In genomic region chr18:3051718-3052410, GRCh38 we compare ENCODE assay signal across 11 cellular contexts. TPM values are rescaled to one million over a fixed set of nuclear protein-coding genes. Genes with fewer than 3 reads are reported as not detected.
A peak's percentile ranks its signal among the peaks of the same experiment; 100 is the strongest.
DNase-seq lines count a peak whose midpoint lies in the region; ATAC-seq and TF ChIP-seq lines count a peak whose summit lies in the region.
"Had no signal": no experiment of that assay in that cellular context is flagged by ENCODE, and none has a peak within 500 bp of the region (broad histone marks: within the 10 kb centered on the region; RNA-seq: fewer than 3 reads in every experiment).

No MANE protein-coding gene starts in this region.

- POLR2A ChIA-PET in MCF 10A (lab: Yijun Ruan, JAX): no interaction called here

- H3K4me1 Mint-ChIP-seq in MCF 10A (ENCODE audit: insufficient read depth, unreplicated experiment): peaks cover 6% of the 10 kb centered on the region

- no peaks in the 10 kb centered on the region for H3K27me3 ChIP-seq in mammary epithelial cell (ENCODE audit: insufficient read depth, low read length)
- no peaks in the 10 kb centered on the region for H3K27me3 ChIP-seq in upper lobe of right lung

- no peak overlapping the region for H3K4me3 Mint-ChIP-seq in MCF 10A (ENCODE audit: unreplicated experiment)

- dilution Hi-C loops in mammary epithelial cell (cut with HindIII; ENCODE audit: low sequenced_read_pairs): no loop called here

- H3K9me3 Mint-ChIP-seq in MCF 10A (ENCODE audit: unreplicated experiment): peaks cover 17% of the 10 kb centered on the region

- H3K9me3 ChIP-seq in mammary epithelial cell (replicated peaks; ENCODE audit: insufficient read depth, low read length): no peaks in the 10 kb centered on the region
- H3K9me3 ChIP-seq in upper lobe of right lung: no peaks in the 10 kb centered on the region

- H3K36me3 Mint-ChIP-seq in MCF 10A (ENCODE audit: insufficient read depth, unreplicated experiment): peaks cover 7% of the 10 kb centered on the region

- intact Hi-C loops in MCF 10A (cut with micrococcal nuclease) (no loop called here), mammary epithelial cell (cut with micrococcal nuclease) (no loop called here), upper lobe of right lung (cut with DNase I) (no loop called here)

- in situ Hi-C loops in mammary epithelial cell (cut with MboI; ENCODE audit: low sequenced_read_pairs in 2 of 2): no loop called here

- no peak overlapping the region for H3K4me2 ChIP-seq in mammary epithelial cell (ENCODE audit: insufficient read depth, low read depth, low read length)

- BruUV-seq in MCF 10A (replicated peaks; lab: Mats Ljungman, UMichigan) (no TSS peak), mammary epithelial cell (replicated peaks; lab: Mats Ljungman, UMichigan) (no TSS peak)

- no peak for TF ChIP-seq CTCF in MCF 10A (IDR thresholded peaks at IDR 0.05; ENCODE audit: unreplicated experiment)
- TF ChIP-seq CTCF in mammary epithelial cell (conservative IDR thresholded peaks at IDR 0.05 in 1 of 2, IDR thresholded peaks at IDR 0.05 in 1 of 2; ENCODE audit: extremely low read depth in 1 of 2, insufficient read depth in 1 of 2, low read depth in 1 of 2, low read length in 2 of 2): no peak
- TF ChIP-seq CTCF in epithelial cell of esophagus (IDR thresholded peaks at IDR 0.05; ENCODE audit: insufficient read depth, low read depth, low read length, missing control alignments): no peak
- TF ChIP-seq CTCF in upper lobe of right lung (IDR thresholded peaks at IDR 0.05): no peak

- H4K20me1 ChIP-seq in mammary epithelial cell (ENCODE audit: insufficient read depth, low read length): no peaks in the 10 kb centered on the region

- CTCF ChIA-PET in MCF 10A (lab: Yijun Ruan, JAX): no interaction called here
- CTCF ChIA-PET in mammary epithelial cell (lab: Charles Lee; ENCODE audit: low non-redundant PET): no interaction called here

- no peak overlapping the region for H3K27ac ChIP-seq in mammary epithelial cell (ENCODE audit: insufficient read depth, low read depth, low read length)
- H3K27ac ChIP-seq in upper lobe of right lung: no peak overlapping the region
- H3K27ac ChIP-seq: VCaP had no signal

- DNase-seq in MCF 10A (ENCODE audit: unreplicated experiment): peak; percentile 32
- no peak for DNase-seq in mammary epithelial cell
- DNase-seq in NCI-H748 (lab: John Stamatoyannopoulos, UW; ENCODE audit: unreplicated experiment): peak; percentile 72
- DNase-seq in epithelial cell of esophagus (ENCODE audit: low read depth): peak; percentile 47
- DNase-seq in upper lobe of right lung: no peak
- DNase-seq in HPDE6-E6E7 (ENCODE audit: extremely low spot score): no peak
- DNase-seq in NCI-H128 (lab: John Stamatoyannopoulos, UW; ENCODE audit: unreplicated experiment): no peak
- no peak for DNase-seq in stimulated activated naive CD4-positive, alpha-beta T cell (lab: John Stamatoyannopoulos, UW)
- DNase-seq: erythroblast, NCI-H526 treated with DMSO at 0.1 percent for 48 hours had no signal

- H3K79me2 ChIP-seq in mammary epithelial cell (ENCODE audit: insufficient read depth, low read length): no peaks in the 10 kb centered on the region

- H3K36me3 ChIP-seq in mammary epithelial cell (ENCODE audit: insufficient read depth, low read length) (no peaks in the 10 kb centered on the region), upper lobe of right lung (no peaks in the 10 kb centered on the region)

- no peak overlapping the region for H3K27ac Mint-ChIP-seq in MCF 10A (ENCODE audit: low read depth, unreplicated experiment)

- H3K4me3 ChIP-seq in mammary epithelial cell (replicated peaks in 1 of 3; ENCODE audit: insufficient read depth in 1 of 3, low read depth in 2 of 3, low read length in 3 of 3) (no peak overlapping the region), epithelial cell of esophagus (ENCODE audit: low read length) (no peak overlapping the region), upper lobe of right lung (no peak overlapping the region)

- peak; percentile 87 for ATAC-seq in upper lobe of right lung

- no peaks in the 10 kb centered on the region for H3K27me3 Mint-ChIP-seq in MCF 10A (ENCODE audit: insufficient read depth, unreplicated experiment)

- no peak overlapping the region for H3K9ac ChIP-seq in mammary epithelial cell (ENCODE audit: insufficient read depth, low read length)

- H3K4me1 ChIP-seq in mammary epithelial cell (ENCODE audit: insufficient read depth, low read length) (no peaks in the 10 kb centered on the region), upper lobe of right lung (no peaks in the 10 kb centered on the region)

- no peak overlapping the region for H2AFZ ChIP-seq in mammary epithelial cell (ENCODE audit: low read depth, low read length)

- WGBS in mammary epithelial cell (ENCODE audit: low coverage, missing lambda C conversion rate): 82% methylated on average over 7 of the region's 8 CpGs

RNA-seq across cellular contexts. Expression of gene LPIN2, which starts 38.9 kb away (rescaled TPM):
- total RNA-seq in MCF 10A (2022) (13.1 and 15.9 TPM in 2 replicates), mammary epithelial cell (10 to 100 TPM in 1 of 2 donors, 1 to 10 TPM in 1; 9.9 to 20.3 TPM), upper lobe of right lung (50.7 TPM)
- 6.4 TPM for polyA plus RNA-seq in mammary epithelial cell
- 5.6 TPM for polyA minus RNA-seq in mammary epithelial cell

Comparison
In these comparisons a context has a peak if more than half of its experiments do, and no peak if none do; other contexts are left out.
1. DNase-seq: peak in MCF 10A (single experiment), NCI-H748 (single experiment) and epithelial cell of esophagus (single experiment); none in mammary epithelial cell (single experiment), upper lobe of right lung (single experiment), HPDE6-E6E7 (single experiment), NCI-H128 (single experiment) and stimulated activated naive CD4-positive, alpha-beta T cell (0 of 6).